In the genomic region with DNA sequence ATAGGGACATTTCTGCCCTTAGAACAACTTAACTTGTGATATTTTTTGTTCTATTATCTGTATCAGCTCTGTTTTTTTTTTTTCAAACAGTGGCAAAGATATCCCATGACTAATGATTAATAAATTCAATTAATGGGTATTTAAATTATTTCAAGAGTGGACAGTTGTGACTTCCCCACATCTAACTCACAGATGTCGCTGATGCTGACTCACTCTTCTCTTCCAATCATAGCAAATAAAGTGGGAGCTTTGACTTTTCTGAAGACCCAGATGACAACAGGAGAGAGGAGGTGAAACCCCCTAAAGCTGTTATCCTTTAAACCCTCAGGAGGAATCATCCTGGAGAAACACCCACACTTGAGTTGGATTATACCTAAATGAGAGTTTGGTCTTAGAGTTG, we compare ENCODE assay signal across 39 cellular contexts. TPM values are rescaled to one million over a fixed set of nuclear protein-coding genes. Genes with fewer than 3 reads are reported as not detected.
"Had no signal": no experiment of that assay in that cellular context is flagged by ENCODE, and none has a peak within 500 bp of the region (broad histone marks: within the 10 kb centered on the region; RNA-seq: fewer than 3 reads in every experiment).

No MANE protein-coding gene starts in this region.

- DNase-seq: activated CD4-positive, alpha-beta memory T cell treated with anti-CD3 and anti-CD28 coated beads, Interleukin-2, amount 10 ng/mL, durations not matched to agents 7 days and 5 days; activated CD4-positive, alpha-beta T cell treated with anti-CD3 and anti-CD28 coated beads for 1 hour; activated CD4-positive, alpha-beta T cell treated with anti-CD3 and anti-CD28 coated beads for 36 hours; activated CD4-positive, alpha-beta T cell treated with anti-CD3 and anti-CD28 coated beads for 48 hours; activated CD4-positive, alpha-beta T cell treated with anti-CD3 and anti-CD28 coated beads, Interleukin-2, amount 10 ng/mL, durations not matched to agents 7 days and 5 days; activated CD4-positive, alpha-beta T cell treated with anti-CD3 and anti-CD28 coated beads, Interleukin-2, amount 50 U/mL, for 48 hours; activated CD4-positive, CD25-positive, alpha-beta regulatory T cell; activated CD8-positive, alpha-beta memory T cell treated with anti-CD3 and anti-CD28 coated beads for 24 hours; activated CD8-positive, alpha-beta memory T cell treated with anti-CD3 and anti-CD28 coated beads, Interleukin-2, amount 10 ng/mL, durations not matched to agents 7 days and 5 days; activated CD8-positive, alpha-beta memory T cell treated with anti-CD3 and anti-CD28 coated beads, Interleukin-2, amount 50 U/mL, for 48 hours; activated CD8-positive, alpha-beta T cell treated with anti-CD3 and anti-CD28 coated beads, Interleukin-2, amount 10 ng/mL, durations not matched to agents 7 days and 5 days; activated gamma-delta T cell treated with Interleukin-2 at 50 U/mL for 16 hours; activated naive CD4-positive, alpha-beta T cell treated with anti-CD3 and anti-CD28 coated beads, Interleukin-2, amount 10 ng/mL, durations not matched to agents 7 days and 5 days; activated naive CD4-positive, alpha-beta T cell treated with Interleukin-2 at 50 U/mL for 16 hours; activated naive CD8-positive, alpha-beta T cell treated with anti-CD3 and anti-CD28 coated beads, Interleukin-2, amount 10 ng/mL, durations not matched to agents 7 days and 5 days; activated naive CD8-positive, alpha-beta T cell treated with anti-CD3 and anti-CD28 coated beads, Interleukin-2, amount 50 U/mL, for 24 hours; activated T-cell treated with anti-CD3 and anti-CD28 coated beads, Interleukin-2, amount 50 U/mL, for 24 hours; activated T-cell treated with anti-CD3 and anti-CD28 coated beads, Interleukin-2, amount 50 U/mL, for 48 hours; amygdala; anterior cingulate cortex; caudate nucleus; cerebellar nuclear complex; SW 1271; T-helper 1 cell; T-helper 2 cell; T-helper 9 cell; WERI-Rb-1 had no signal

- H3K36me3 ChIP-seq: ascending aorta, cardiac muscle cell, WERI-Rb-1 had no signal

- H3K4me1 Mint-ChIP-seq: activated CD4-positive, alpha-beta memory T cell treated with anti-CD3 and anti-CD28 coated beads, Interleukin-2, amount 10 ng/mL, durations not matched to agents 7 days and 5 days; activated CD4-positive, alpha-beta T cell treated with anti-CD3 and anti-CD28 coated beads for 36 hours; activated CD4-positive, alpha-beta T cell treated with anti-CD3 and anti-CD28 coated beads, Interleukin-2, amount 10 ng/mL, durations not matched to agents 7 days and 5 days; activated CD8-positive, alpha-beta memory T cell treated with anti-CD3 and anti-CD28 coated beads, Interleukin-2, amount 10 ng/mL, durations not matched to agents 7 days and 5 days; activated naive CD4-positive, alpha-beta T cell treated with anti-CD3 and anti-CD28 coated beads, Interleukin-2, amount 10 ng/mL, durations not matched to agents 7 days and 5 days; activated naive CD4-positive, alpha-beta T cell treated with anti-CD3 and anti-CD28 coated beads, Interleukin-2, amount 50 U/mL, for 24 hours; activated naive CD8-positive, alpha-beta T cell treated with anti-CD3 and anti-CD28 coated beads, Interleukin-2, amount 50 U/mL, for 24 hours; activated T-helper 17 cell treated with anti-CD3 and anti-CD28 coated beads, Interleukin-2, amount 50 U/mL, for 72 hours; brain; central memory CD8-positive, alpha-beta T cell; WTC11 had no signal

- H3K9me3 Mint-ChIP-seq: activated CD4-positive, alpha-beta memory T cell treated with anti-CD3 and anti-CD28 coated beads, Interleukin-2, amount 10 ng/mL, durations not matched to agents 7 days and 5 days; activated CD4-positive, alpha-beta T cell treated with anti-CD3 and anti-CD28 coated beads, Interleukin-2, amount 10 ng/mL, durations not matched to agents 7 days and 5 days; activated naive CD4-positive, alpha-beta T cell treated with anti-CD3 and anti-CD28 coated beads, Interleukin-2, amount 10 ng/mL, durations not matched to agents 7 days and 5 days; activated naive CD4-positive, alpha-beta T cell treated with anti-CD3 and anti-CD28 coated beads, Interleukin-2, amount 50 U/mL, for 24 hours; activated naive CD8-positive, alpha-beta T cell treated with anti-CD3 and anti-CD28 coated beads, Interleukin-2, amount 10 ng/mL, durations not matched to agents 7 days and 5 days; activated naive CD8-positive, alpha-beta T cell treated with anti-CD3 and anti-CD28 coated beads, Interleukin-2, amount 50 U/mL, for 24 hours; activated T-cell treated with anti-CD3 and anti-CD28 coated beads, Interleukin-2, amount 50 U/mL, for 24 hours; activated T-helper 17 cell treated with anti-CD3 and anti-CD28 coated beads, Interleukin-2, amount 50 U/mL, for 72 hours; central memory CD8-positive, alpha-beta T cell; T-helper 1 cell treated with Interleukin-12 subunit alpha and Interleukin-12 subunit beta and Interleukin-4 antibody, amounts not matched to agents 30 μg/mL and 1 μg/mL, for 36 hours; T-helper 2 cell treated with Interferon-gamma antibody and Interleukin-4, amounts not matched to agents 5 μg/mL and 100 μg/mL, for 36 hours had no signal

- H3K27ac ChIP-seq: ascending aorta, cardiac muscle cell, WERI-Rb-1 had no signal

- H3K4me1 ChIP-seq: ascending aorta had no signal

- H3K4me3 Mint-ChIP-seq: activated CD4-positive, alpha-beta memory T cell treated with anti-CD3 and anti-CD28 coated beads, Interleukin-2, amount 10 ng/mL, durations not matched to agents 7 days and 5 days; activated CD4-positive, alpha-beta T cell treated with anti-CD3 and anti-CD28 coated beads for 36 hours; activated CD4-positive, alpha-beta T cell treated with anti-CD3 and anti-CD28 coated beads, Interleukin-2, amount 10 ng/mL, durations not matched to agents 7 days and 5 days; activated CD8-positive, alpha-beta memory T cell treated with anti-CD3 and anti-CD28 coated beads, Interleukin-2, amount 10 ng/mL, durations not matched to agents 7 days and 5 days; activated CD8-positive, alpha-beta T cell treated with anti-CD3 and anti-CD28 coated beads, Interleukin-2, amount 10 ng/mL, durations not matched to agents 7 days and 5 days; activated naive CD4-positive, alpha-beta T cell treated with anti-CD3 and anti-CD28 coated beads, Interleukin-2, amount 10 ng/mL, durations not matched to agents 7 days and 5 days; activated naive CD4-positive, alpha-beta T cell treated with anti-CD3 and anti-CD28 coated beads, Interleukin-2, amount 50 U/mL, for 24 hours; activated naive CD8-positive, alpha-beta T cell; activated naive CD8-positive, alpha-beta T cell treated with anti-CD3 and anti-CD28 coated beads, Interleukin-2, amount 10 ng/mL, durations not matched to agents 7 days and 5 days; activated naive CD8-positive, alpha-beta T cell treated with anti-CD3 and anti-CD28 coated beads, Interleukin-2, amount 50 U/mL, for 24 hours; activated T-cell treated with anti-CD3 and anti-CD28 coated beads, Interleukin-2, amount 50 U/mL, for 24 hours; activated T-helper 17 cell treated with anti-CD3 and anti-CD28 coated beads, Interleukin-2, amount 50 U/mL, for 72 hours; brain; central memory CD8-positive, alpha-beta T cell; T-helper 1 cell treated with Interleukin-12 subunit alpha and Interleukin-12 subunit beta and Interleukin-4 antibody, amounts not matched to agents 30 μg/mL and 1 μg/mL, for 36 hours; T-helper 2 cell treated with Interferon-gamma antibody and Interleukin-4, amounts not matched to agents 5 μg/mL and 100 μg/mL, for 36 hours; WTC11 had no signal

- H3K27me3 ChIP-seq: ascending aorta, cardiac muscle cell had no signal

- H3K4me3 ChIP-seq: ascending aorta, cardiac muscle cell had no signal

- H3K27ac Mint-ChIP-seq: activated CD4-positive, alpha-beta memory T cell treated with anti-CD3 and anti-CD28 coated beads, Interleukin-2, amount 10 ng/mL, durations not matched to agents 7 days and 5 days; activated CD4-positive, alpha-beta T cell treated with anti-CD3 and anti-CD28 coated beads for 36 hours; activated CD4-positive, alpha-beta T cell treated with anti-CD3 and anti-CD28 coated beads, Interleukin-2, amount 10 ng/mL, durations not matched to agents 7 days and 5 days; activated CD8-positive, alpha-beta memory T cell treated with anti-CD3 and anti-CD28 coated beads, Interleukin-2, amount 10 ng/mL, durations not matched to agents 7 days and 5 days; activated CD8-positive, alpha-beta T cell treated with anti-CD3 and anti-CD28 coated beads, Interleukin-2, amount 10 ng/mL, durations not matched to agents 7 days and 5 days; activated naive CD4-positive, alpha-beta T cell treated with anti-CD3 and anti-CD28 coated beads, Interleukin-2, amount 10 ng/mL, durations not matched to agents 7 days and 5 days; activated naive CD4-positive, alpha-beta T cell treated with anti-CD3 and anti-CD28 coated beads, Interleukin-2, amount 50 U/mL, for 24 hours; activated naive CD8-positive, alpha-beta T cell; activated naive CD8-positive, alpha-beta T cell treated with anti-CD3 and anti-CD28 coated beads, Interleukin-2, amount 10 ng/mL, durations not matched to agents 7 days and 5 days; activated naive CD8-positive, alpha-beta T cell treated with anti-CD3 and anti-CD28 coated beads, Interleukin-2, amount 50 U/mL, for 24 hours; activated T-cell treated with anti-CD3 and anti-CD28 coated beads, Interleukin-2, amount 50 U/mL, for 24 hours; activated T-helper 17 cell treated with anti-CD3 and anti-CD28 coated beads, Interleukin-2, amount 50 U/mL, for 72 hours; brain; T-helper 1 cell treated with Interleukin-12 subunit alpha and Interleukin-12 subunit beta and Interleukin-4 antibody, amounts not matched to agents 30 μg/mL and 1 μg/mL, for 36 hours; T-helper 2 cell treated with Interferon-gamma antibody and Interleukin-4, amounts not matched to agents 5 μg/mL and 100 μg/mL, for 36 hours; WTC11 had no signal

- H3K9me3 ChIP-seq: ascending aorta had no signal

- H3K36me3 Mint-ChIP-seq: activated CD8-positive, alpha-beta memory T cell treated with anti-CD3 and anti-CD28 coated beads, Interleukin-2, amount 10 ng/mL, durations not matched to agents 7 days and 5 days; activated naive CD4-positive, alpha-beta T cell treated with anti-CD3 and anti-CD28 coated beads, Interleukin-2, amount 10 ng/mL, durations not matched to agents 7 days and 5 days; activated naive CD4-positive, alpha-beta T cell treated with anti-CD3 and anti-CD28 coated beads, Interleukin-2, amount 50 U/mL, for 24 hours; activated naive CD8-positive, alpha-beta T cell; activated naive CD8-positive, alpha-beta T cell treated with anti-CD3 and anti-CD28 coated beads, Interleukin-2, amount 10 ng/mL, durations not matched to agents 7 days and 5 days; brain; WTC11 had no signal

RNA-seq across cellular contexts. Expression of a gene that starts 27.1 kb away (rescaled TPM):
- total RNA-seq: activated CD4-positive, alpha-beta memory T cell treated with anti-CD3 and anti-CD28 coated beads, Interleukin-2, amount 10 ng/mL, durations not matched to agents 7 days and 5 days; activated CD4-positive, alpha-beta T cell treated with anti-CD3 and anti-CD28 coated beads for 36 hours; activated CD4-positive, alpha-beta T cell treated with anti-CD3 and anti-CD28 coated beads, Interleukin-2, amount 10 ng/mL, durations not matched to agents 7 days and 5 days; activated CD8-positive, alpha-beta memory T cell treated with anti-CD3 and anti-CD28 coated beads, Interleukin-2, amount 10 ng/mL, durations not matched to agents 7 days and 5 days; activated CD8-positive, alpha-beta T cell treated with anti-CD3 and anti-CD28 coated beads, Interleukin-2, amount 10 ng/mL, durations not matched to agents 7 days and 5 days; activated naive CD8-positive, alpha-beta T cell treated with anti-CD3 and anti-CD28 coated beads, Interleukin-2, amount 10 ng/mL, durations not matched to agents 7 days and 5 days; activated T-helper 17 cell treated with anti-CD3 and anti-CD28 coated beads, Interleukin-2, amount 50 U/mL, for 72 hours; ascending aorta; bronchial epithelial cell; cardiac muscle cell; WTC11 had no signal
- polyA plus RNA-seq: adipose tissue, cardiac muscle cell had no signal
